ENCODE assay signal across 9 cellular contexts in the genomic region with DNA sequence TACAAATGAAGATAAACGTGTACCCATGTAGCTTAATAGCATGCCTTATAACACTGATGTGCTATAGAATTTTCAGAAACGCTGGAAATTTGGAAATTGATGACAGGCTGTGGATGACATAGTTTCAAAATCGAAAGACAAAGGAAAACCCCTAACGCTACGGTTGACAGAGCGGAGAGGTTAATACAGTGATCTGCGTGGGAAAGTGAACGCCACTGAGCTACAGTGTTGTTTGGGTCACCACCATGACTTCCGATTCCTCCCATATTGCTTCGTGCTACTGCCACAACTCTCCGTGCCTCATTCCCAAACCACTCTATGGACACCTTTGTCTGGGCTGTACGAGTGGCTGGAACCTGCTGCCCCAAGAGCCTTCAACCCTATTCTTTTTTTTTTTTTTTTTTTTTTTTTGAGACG. TPM values are rescaled to one million over a fixed set of nuclear protein-coding genes. Genes with fewer than 3 reads are reported as not detected.
DNase-seq lines count a peak whose midpoint lies in the region; ATAC-seq, FAIRE-seq and TF ChIP-seq lines count a peak whose summit lies in the region.
"Had no signal": no experiment of that assay in that cellular context is flagged by ENCODE, and none has a peak within 500 bp of the region (broad histone marks: within the 10 kb centered on the region; RNA-seq: fewer than 3 reads in every experiment).

No MANE protein-coding gene starts in this region.

- no peak overlapping the region for H3K27ac ChIP-seq in kidney (ENCODE audit: low read depth in 2 of 2, low read length in 2 of 2)
- no peak overlapping the region for H3K27ac ChIP-seq in mesenchymal stem cell (ENCODE audit: low read length, poor library complexity, severe bottlenecking)

- peak; percentile 30 for ATAC-seq in GM21526 (IDR thresholded peaks at IDR 0.05; ENCODE audit: low FRiP score, unreplicated experiment)
- ATAC-seq in sciatic nerve = no peak

- intact Hi-C loops in kidney (cut with DNase I) = no loop called here
- intact Hi-C loops in sciatic nerve (cut with DNase I) = no loop called here

- no peak overlapping the region for H2BK5ac ChIP-seq in mesenchymal stem cell (ENCODE audit: low read depth, low read length, poor library complexity, severe bottlenecking)

- H3K4me2 ChIP-seq in mesenchymal stem cell (ENCODE audit: low read length, poor library complexity, severe bottlenecking) = no peak overlapping the region

- H2AFZ ChIP-seq in mesenchymal stem cell (ENCODE audit: low read depth, low read length) = no peak overlapping the region

- peaks cover 0 to 12% of the 10 kb centered on the region in 2 donors for H3K4me1 ChIP-seq in kidney (ENCODE audit: control insufficient read depth in 1 of 2, insufficient read depth in 1 of 2, low read depth in 1 of 2, low read length in 2 of 2)
- peaks cover 29% of the 10 kb centered on the region for H3K4me1 ChIP-seq in mesenchymal stem cell (ENCODE audit: control insufficient read depth, insufficient read depth, low read depth, low read length)

- H3K23ac ChIP-seq in mesenchymal stem cell (ENCODE audit: low read length in 2 of 2) = no peak overlapping the region

- H2BK12ac ChIP-seq in mesenchymal stem cell (ENCODE audit: low read length in 2 of 2) = no peak overlapping the region

- H3K9ac ChIP-seq in kidney (ENCODE audit: low read length in 2 of 2) = no peak overlapping the region
- no peak overlapping the region for H3K9ac ChIP-seq in mesenchymal stem cell (ENCODE audit: low read length)

- H3K79me1 ChIP-seq in mesenchymal stem cell (replicated peaks; ENCODE audit: low read length, poor library complexity, severe bottlenecking) = no peaks in the 10 kb centered on the region

- no peak overlapping the region for H2AK5ac ChIP-seq in mesenchymal stem cell (ENCODE audit: low read length, severe bottlenecking)

- H3K14ac ChIP-seq in mesenchymal stem cell (ENCODE audit: low read length in 2 of 2) = no peak overlapping the region

- no peaks in the 10 kb centered on the region for H3K36me3 ChIP-seq in GM06990 (ENCODE audit: control insufficient read depth, insufficient read depth, low read length)
- no peaks in the 10 kb centered on the region for H3K36me3 ChIP-seq in kidney (ENCODE audit: control insufficient read depth in 1 of 2, insufficient read depth in 2 of 2, low read length in 2 of 2)
- no peaks in the 10 kb centered on the region for H3K36me3 ChIP-seq in mesenchymal stem cell (ENCODE audit: control insufficient read depth in 1 of 2, insufficient read depth in 2 of 2, low read depth in 1 of 2, low read length in 2 of 2)

- no peak overlapping the region for H3K18ac ChIP-seq in mesenchymal stem cell (ENCODE audit: low read depth in 1 of 2, low read length in 2 of 2)

- H3K4ac ChIP-seq in mesenchymal stem cell (ENCODE audit: low read depth in 1 of 2, low read length in 2 of 2) = no peak overlapping the region

- H2BK120ac ChIP-seq in mesenchymal stem cell (ENCODE audit: low read depth, low read length) = no peak overlapping the region

- no peak for FAIRE-seq in kidney (lab: Jason Lieb, UNC)
- FAIRE-seq: colon had no signal

- WGBS in mesenchymal stem cell = 20% methylated on average over 13 of the region's 13 CpGs

- TF ChIP-seq CTCF in GM06990 (IDR thresholded peaks at IDR 0.05; ENCODE audit: insufficient read depth, low read length, poor library complexity, severe bottlenecking) (no peak), LNCaP clone FGC (IDR thresholded peaks at IDR 0.05; ENCODE audit: control insufficient read depth, extremely low read depth, insufficient read depth) (no peak), kidney (IDR thresholded peaks at IDR 0.05; ENCODE audit: borderline replicate concordance, extremely low read depth, insufficient read depth) (no peak)

- DNase-seq in GM06990 (ENCODE audit: extremely low read depth, insufficient read length) (no peak), LNCaP clone FGC (ENCODE audit: low read depth) (no peak), kidney (no peak), mesenchymal stem cell (no peak), NCI-H774 (lab: John Stamatoyannopoulos, UW) (no peak), HUDEP-2 (lab: John Stamatoyannopoulos, UW; ENCODE audit: unreplicated experiment in 76 of 76) (no peak), sciatic nerve (ENCODE audit: low spot score) (no peak)

- no peak overlapping the region for H2BK15ac ChIP-seq in mesenchymal stem cell (ENCODE audit: low read depth, poor library complexity, severe bottlenecking)

- no peak overlapping the region for H4K8ac ChIP-seq in mesenchymal stem cell (ENCODE audit: low read length)

- no peaks in the 10 kb centered on the region for H3K27me3 ChIP-seq in GM06990 (replicated peaks; ENCODE audit: control insufficient read depth, insufficient read depth, low read length)
- H3K27me3 ChIP-seq in mesenchymal stem cell (ENCODE audit: control insufficient read depth in 1 of 2, insufficient read depth in 1 of 2, low read length in 2 of 2) = peaks cover 68 to 97% of the 10 kb centered on the region in 2 experiments

- H3K4me3 ChIP-seq in GM06990 (replicated peaks; ENCODE audit: low read depth, low read length) (peak overlapping the region; percentile 72), LNCaP clone FGC (ENCODE audit: low read depth, low read length) (peak overlapping the region; percentile 50), kidney (ENCODE audit: low read length in 2 of 2) (peak overlapping the region; percentile 46 to 47), mesenchymal stem cell (ENCODE audit: insufficient read depth in 1 of 2, low read depth in 1 of 2, low read length in 2 of 2) (peak overlapping the region in 1 of 2 experiments; percentile 69)

- peaks cover 0 to 3% of the 10 kb centered on the region in 2 donors for H3K9me3 ChIP-seq in kidney (ENCODE audit: control insufficient read depth in 1 of 2, low read length in 2 of 2)
- peaks cover 11% of the 10 kb centered on the region for H3K9me3 ChIP-seq in mesenchymal stem cell (ENCODE audit: control insufficient read depth, low read length)

- no peak overlapping the region for H4K91ac ChIP-seq in mesenchymal stem cell (ENCODE audit: low read length)

RNA-seq across cellular contexts. Expression of gene OTP, which starts 7.3 kb away (rescaled TPM):
- total RNA-seq in kidney = not detected
- not detected for polyA plus RNA-seq in kidney (ENCODE audit: insufficient read depth, low read depth, low replicate concordance)
- polyA plus RNA-seq in mesenchymal stem cell (2013, experiment 1 of 2) = not detected
- polyA plus RNA-seq in mesenchymal stem cell (2013, experiment 2 of 2) = not detected
- not detected for total RNA-seq in sciatic nerve
